ENCODE assay signal across 1 cellular context in the genomic region with DNA sequence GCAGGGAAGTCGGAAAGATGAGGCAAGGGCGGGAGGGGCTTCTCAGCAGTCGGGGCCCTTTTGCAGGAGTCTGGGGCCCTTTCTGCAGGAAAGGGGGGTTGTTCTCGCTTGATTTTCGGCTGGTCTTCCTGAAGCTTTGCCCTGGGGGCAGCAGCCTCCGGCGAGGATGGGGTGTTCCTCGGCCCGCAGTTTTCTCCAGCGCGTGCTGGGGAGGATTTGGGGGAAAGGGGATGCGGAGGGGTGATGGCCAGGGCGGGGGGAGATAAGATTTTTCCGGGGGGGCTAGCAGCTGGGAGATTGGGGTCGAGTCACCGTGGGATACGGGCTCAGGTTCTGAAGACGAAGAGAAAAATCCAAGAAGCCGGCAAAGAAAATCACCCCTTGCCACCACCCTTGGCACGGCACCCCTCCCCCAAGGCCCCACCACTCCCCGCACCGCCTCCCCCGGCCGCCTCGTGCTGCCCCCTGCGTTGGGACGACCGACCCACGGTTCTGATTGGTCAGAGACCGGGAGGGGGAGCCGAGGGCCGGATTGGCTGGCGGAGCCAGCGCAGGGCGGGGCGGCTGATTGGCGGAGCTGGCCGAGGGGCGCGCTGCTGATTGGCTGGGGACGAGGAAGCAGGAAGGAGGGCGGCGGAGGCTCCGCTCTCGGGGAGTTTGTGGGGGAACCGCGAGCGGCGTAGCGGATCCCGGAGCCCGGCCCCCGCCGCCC.
TF ChIP-seq lines count a peak whose summit lies in the region.

A gene (plus strand): TSS at position 654 of the 712 bp plus-strand sequence. CDS start 17,512 bp downstream, outside the sequence.

TF ChIP-seq in IMR-90, 13 proteins besides CTCF, POLR2A, EP300 and RAD21 (continued from another document):
- TF ChIP-seq FOS (IDR thresholded peaks at IDR 0.05; ENCODE audit: low read depth, low read length): peak; percentile 5; the same call in 1 of the 2 replicates
- TF ChIP-seq MAFK (IDR thresholded peaks at IDR 0.05; ENCODE audit: low read depth, low read length): no peak
- TF ChIP-seq CEBPB (IDR thresholded peaks at IDR 0.05; ENCODE audit: low read depth, low read length): no peak
- no peak for TF ChIP-seq RCOR1 (IDR thresholded peaks at IDR 0.05; ENCODE audit: insufficient replicate concordance, low read length)
